In the genomic region with DNA sequence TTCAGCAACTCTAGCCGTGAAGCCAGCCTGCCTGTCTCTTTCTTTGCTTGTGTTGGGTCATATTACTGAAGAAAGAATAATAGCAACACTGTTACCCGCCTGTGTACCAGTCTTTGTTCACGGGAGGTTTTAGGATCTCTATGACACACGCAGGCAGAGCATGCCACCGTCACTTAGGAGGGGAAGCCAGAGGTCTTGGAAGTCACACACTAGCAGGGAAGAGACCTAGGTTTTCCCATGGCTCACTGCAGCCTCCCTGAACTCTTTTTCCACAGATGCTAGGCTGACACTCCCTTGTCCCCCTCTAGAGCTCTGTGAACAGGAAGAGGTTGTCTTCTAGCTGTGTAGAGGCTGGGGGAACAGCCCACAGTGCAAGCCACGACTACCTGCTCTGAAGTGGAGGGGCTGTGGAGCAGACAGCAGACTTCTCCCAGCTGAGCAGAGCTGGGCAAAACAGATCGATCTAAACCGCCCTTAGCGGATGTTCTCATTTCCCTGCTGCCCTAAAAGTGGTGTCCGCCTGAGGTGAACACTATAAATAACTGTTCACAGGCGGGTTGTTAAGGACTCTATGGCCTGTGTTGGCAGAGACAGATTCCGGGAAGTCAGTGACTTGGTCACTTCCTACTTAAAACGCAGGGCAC, we compare ENCODE assay signal across 1 cellular context.
TF ChIP-seq lines count a peak whose summit lies in the region.

No MANE protein-coding gene starts in this region.

TF ChIP-seq in HepG2, 621 proteins besides CTCF, POLR2A, EP300 and RAD21 (continued from another document and continues in another):
- TF ChIP-seq, protein P1, sequence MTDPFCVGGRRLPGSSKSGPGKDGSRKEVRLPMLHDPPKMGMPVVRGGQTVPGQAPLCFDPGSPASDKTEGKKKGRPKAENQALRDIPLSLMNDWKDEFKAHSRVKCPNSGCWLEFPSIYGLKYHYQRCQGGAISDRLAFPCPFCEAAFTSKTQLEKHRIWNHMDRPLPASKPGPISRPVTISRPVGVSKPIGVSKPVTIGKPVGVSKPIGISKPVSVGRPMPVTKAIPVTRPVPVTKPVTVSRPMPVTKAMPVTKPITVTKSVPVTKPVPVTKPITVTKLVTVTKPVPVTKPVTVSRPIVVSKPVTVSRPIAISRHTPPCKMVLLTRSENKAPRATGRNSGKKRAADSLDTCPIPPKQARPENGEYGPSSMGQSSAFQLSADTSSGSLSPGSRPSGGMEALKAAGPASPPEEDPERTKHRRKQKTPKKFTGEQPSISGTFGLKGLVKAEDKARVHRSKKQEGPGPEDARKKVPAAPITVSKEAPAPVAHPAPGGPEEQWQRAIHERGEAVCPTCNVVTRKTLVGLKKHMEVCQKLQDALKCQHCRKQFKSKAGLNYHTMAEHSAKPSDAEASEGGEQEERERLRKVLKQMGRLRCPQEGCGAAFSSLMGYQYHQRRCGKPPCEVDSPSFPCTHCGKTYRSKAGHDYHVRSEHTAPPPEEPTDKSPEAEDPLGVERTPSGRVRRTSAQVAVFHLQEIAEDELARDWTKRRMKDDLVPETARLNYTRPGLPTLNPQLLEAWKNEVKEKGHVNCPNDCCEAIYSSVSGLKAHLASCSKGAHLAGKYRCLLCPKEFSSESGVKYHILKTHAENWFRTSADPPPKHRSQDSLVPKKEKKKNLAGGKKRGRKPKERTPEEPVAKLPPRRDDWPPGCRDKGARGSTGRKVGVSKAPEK (CRISPR knock-in tag; IDR thresholded peaks at IDR 0.05; ENCODE audit: borderline replicate concordance), result no peak
- TF ChIP-seq, protein P2, sequence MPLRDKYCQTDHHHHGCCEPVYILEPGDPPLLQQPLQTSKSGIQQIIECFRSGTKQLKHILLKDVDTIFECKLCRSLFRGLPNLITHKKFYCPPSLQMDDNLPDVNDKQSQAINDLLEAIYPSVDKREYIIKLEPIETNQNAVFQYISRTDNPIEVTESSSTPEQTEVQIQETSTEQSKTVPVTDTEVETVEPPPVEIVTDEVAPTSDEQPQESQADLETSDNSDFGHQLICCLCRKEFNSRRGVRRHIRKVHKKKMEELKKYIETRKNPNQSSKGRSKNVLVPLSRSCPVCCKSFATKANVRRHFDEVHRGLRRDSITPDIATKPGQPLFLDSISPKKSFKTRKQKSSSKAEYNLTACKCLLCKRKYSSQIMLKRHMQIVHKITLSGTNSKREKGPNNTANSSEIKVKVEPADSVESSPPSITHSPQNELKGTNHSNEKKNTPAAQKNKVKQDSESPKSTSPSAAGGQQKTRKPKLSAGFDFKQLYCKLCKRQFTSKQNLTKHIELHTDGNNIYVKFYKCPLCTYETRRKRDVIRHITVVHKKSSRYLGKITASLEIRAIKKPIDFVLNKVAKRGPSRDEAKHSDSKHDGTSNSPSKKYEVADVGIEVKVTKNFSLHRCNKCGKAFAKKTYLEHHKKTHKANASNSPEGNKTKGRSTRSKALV (CRISPR knock-in tag; IDR thresholded peaks at IDR 0.05), result no peak
- TF ChIP-seq, protein P3, sequence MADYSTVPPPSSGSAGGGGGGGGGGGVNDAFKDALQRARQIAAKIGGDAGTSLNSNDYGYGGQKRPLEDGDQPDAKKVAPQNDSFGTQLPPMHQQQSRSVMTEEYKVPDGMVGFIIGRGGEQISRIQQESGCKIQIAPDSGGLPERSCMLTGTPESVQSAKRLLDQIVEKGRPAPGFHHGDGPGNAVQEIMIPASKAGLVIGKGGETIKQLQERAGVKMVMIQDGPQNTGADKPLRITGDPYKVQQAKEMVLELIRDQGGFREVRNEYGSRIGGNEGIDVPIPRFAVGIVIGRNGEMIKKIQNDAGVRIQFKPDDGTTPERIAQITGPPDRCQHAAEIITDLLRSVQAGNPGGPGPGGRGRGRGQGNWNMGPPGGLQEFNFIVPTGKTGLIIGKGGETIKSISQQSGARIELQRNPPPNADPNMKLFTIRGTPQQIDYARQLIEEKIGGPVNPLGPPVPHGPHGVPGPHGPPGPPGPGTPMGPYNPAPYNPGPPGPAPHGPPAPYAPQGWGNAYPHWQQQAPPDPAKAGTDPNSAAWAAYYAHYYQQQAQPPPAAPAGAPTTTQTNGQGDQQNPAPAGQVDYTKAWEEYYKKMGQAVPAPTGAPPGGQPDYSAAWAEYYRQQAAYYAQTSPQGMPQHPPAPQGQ (CRISPR knock-in tag; IDR thresholded peaks at IDR 0.05; ENCODE audit: borderline replicate concordance), result no peak
- peak; percentile 15; the same call in 1 of the 2 replicates for TF ChIP-seq GABPB1 (CRISPR knock-in tag; IDR thresholded peaks at IDR 0.05)
- 0 out of 2 replicates have a peak, but pooled peaks have one; percentile 28 for TF ChIP-seq RFX5 (IDR thresholded peaks at IDR 0.05; ENCODE audit: low read depth, low read length)
- TF ChIP-seq, protein P4, sequence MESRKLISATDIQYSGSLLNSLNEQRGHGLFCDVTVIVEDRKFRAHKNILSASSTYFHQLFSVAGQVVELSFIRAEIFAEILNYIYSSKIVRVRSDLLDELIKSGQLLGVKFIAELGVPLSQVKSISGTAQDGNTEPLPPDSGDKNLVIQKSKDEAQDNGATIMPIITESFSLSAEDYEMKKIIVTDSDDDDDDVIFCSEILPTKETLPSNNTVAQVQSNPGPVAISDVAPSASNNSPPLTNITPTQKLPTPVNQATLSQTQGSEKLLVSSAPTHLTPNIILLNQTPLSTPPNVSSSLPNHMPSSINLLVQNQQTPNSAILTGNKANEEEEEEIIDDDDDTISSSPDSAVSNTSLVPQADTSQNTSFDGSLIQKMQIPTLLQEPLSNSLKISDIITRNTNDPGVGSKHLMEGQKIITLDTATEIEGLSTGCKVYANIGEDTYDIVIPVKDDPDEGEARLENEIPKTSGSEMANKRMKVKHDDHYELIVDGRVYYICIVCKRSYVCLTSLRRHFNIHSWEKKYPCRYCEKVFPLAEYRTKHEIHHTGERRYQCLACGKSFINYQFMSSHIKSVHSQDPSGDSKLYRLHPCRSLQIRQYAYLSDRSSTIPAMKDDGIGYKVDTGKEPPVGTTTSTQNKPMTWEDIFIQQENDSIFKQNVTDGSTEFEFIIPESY (CRISPR knock-in tag; IDR thresholded peaks at IDR 0.05), result peak; percentile 47; the same call in 1 of the 2 replicates
- TF ChIP-seq NFIC (IDR thresholded peaks at IDR 0.05; ENCODE audit: low read length), result 0 out of 2 replicates have a peak, but pooled peaks have one; percentile 15
- no peak for TF ChIP-seq ZNF709 (CRISPR knock-in tag; IDR thresholded peaks at IDR 0.05)
- peak; percentile 84; the same call in 1 of the 2 replicates for TF ChIP-seq ETV5 (CRISPR knock-in tag; IDR thresholded peaks at IDR 0.05; ENCODE audit: borderline replicate concordance)
- TF ChIP-seq RBAK (CRISPR knock-in tag; IDR thresholded peaks at IDR 0.05), result no peak
- no peak for TF ChIP-seq HOXD1 (CRISPR knock-in tag; IDR thresholded peaks at IDR 0.05)
- TF ChIP-seq, protein P5, sequence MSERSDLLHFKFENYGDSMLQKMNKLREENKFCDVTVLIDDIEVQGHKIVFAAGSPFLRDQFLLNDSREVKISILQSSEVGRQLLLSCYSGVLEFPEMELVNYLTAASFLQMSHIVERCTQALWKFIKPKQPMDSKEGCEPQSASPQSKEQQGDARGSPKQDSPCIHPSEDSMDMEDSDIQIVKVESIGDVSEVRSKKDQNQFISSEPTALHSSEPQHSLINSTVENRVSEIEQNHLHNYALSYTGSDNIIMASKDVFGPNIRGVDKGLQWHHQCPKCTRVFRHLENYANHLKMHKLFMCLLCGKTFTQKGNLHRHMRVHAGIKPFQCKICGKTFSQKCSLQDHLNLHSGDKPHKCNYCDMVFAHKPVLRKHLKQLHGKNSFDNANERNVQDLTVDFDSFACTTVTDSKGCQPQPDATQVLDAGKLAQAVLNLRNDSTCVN (CRISPR knock-in tag; IDR thresholded peaks at IDR 0.05; ENCODE audit: borderline replicate concordance), result no peak
- TF ChIP-seq XBP1 (CRISPR knock-in tag; IDR thresholded peaks at IDR 0.05), result no peak
- TF ChIP-seq ZNF556 (CRISPR knock-in tag; IDR thresholded peaks at IDR 0.05; ENCODE audit: borderline replicate concordance), result peak; percentile 53; the same call in 1 of the 2 replicates
- TF ChIP-seq KAT8 (CRISPR knock-in tag; IDR thresholded peaks at IDR 0.05), result 0 out of 2 replicates have a peak, but pooled peaks have one; percentile 32
- 0 out of 2 replicates have a peak, but pooled peaks have one; percentile 25 for TF ChIP-seq PITX1 (CRISPR knock-in tag; IDR thresholded peaks at IDR 0.05)
- TF ChIP-seq, protein P6, sequence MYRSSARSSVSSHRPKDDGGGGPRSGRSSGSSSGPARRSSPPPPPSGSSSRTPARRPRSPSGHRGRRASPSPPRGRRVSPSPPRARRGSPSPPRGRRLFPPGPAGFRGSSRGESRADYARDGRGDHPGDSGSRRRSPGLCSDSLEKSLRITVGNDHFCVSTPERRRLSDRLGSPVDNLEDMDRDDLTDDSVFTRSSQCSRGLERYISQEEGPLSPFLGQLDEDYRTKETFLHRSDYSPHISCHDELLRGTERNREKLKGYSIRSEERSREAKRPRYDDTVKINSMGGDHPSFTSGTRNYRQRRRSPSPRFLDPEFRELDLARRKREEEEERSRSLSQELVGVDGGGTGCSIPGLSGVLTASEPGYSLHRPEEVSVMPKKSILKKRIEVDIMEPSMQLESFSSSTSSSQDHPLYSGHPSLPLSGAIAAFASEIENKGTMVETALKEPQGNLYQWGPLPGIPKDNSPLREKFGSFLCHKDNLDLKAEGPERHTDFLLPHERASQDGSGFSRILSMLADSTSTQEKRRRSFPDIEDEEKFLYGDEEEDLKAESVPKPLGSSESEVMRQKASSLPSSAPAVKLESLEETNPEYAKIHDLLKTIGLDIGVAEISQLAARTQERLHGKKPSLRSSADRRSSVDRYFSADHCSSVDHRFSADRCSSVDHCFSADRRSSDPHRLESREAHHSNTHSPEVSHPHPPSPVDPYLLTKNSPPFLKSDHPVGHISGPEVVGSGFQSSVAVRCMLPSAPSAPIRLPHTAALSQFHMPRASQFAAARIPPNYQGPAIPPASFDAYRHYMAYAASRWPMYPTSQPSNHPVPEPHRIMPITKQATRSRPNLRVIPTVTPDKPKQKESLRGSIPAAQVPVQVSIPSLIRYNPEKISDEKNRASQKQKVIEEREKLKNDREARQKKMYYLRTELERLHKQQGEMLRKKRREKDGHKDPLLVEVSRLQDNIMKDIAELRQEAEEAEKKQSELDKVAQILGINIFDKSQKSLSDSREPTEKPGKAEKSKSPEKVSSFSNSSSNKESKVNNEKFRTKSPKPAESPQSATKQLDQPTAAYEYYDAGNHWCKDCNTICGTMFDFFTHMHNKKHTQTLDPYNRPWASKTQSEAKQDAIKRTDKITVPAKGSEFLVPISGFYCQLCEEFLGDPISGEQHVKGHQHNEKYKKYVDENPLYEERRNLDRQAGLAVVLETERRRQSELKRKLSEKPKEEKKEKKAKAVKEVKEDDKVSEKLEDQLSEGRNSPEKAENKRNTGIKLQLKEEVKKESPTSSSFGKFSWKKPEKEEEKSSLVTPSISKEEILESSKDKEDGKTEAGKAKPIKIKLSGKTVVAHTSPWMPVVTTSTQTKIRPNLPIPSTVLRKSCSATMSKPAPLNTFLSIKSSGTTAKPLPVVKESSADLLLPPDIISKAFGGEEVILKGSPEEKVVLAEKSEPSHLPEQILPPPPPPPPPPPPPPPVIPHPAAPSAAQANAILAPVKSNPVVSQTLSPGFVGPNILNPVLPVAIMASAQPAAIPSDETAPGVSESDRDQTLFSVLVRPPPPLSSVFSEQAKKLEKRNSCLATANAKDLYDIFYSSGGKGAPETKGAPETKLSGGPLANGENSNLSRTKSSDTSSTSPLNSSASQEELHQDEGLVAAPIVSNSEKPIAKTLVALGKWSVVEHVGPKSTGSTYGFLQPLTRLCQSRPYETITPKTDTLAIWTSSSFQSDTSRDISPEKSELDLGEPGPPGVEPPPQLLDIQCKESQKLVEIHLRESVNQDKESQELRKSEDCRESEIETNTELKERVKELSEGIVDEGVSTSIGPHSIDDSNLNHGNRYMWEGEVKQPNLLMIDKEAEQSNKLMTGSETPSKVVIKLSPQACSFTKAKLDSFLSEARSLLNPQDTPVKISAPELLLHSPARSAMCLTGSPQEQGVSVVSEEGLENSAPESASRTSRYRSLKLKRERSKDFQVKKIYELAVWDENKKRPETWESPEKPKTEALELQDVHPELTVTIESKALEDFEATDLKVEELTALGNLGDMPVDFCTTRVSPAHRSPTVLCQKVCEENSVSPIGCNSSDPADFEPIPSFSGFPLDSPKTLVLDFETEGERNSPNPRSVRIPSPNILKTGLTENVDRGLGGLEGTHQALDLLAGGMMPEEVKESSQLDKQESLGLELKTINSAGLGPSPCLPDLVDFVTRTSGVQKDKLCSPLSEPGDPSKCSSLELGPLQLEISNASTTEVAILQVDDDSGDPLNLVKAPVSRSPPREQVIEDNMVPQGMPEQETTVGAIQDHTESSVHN (CRISPR knock-in tag; IDR thresholded peaks at IDR 0.05), result no peak
- no peak; the same call in 1 of the 2 replicates for TF ChIP-seq ZNF839 (CRISPR knock-in tag; IDR thresholded peaks at IDR 0.05; ENCODE audit: borderline replicate concordance)
- TF ChIP-seq HDAC2 (CRISPR knock-in tag; IDR thresholded peaks at IDR 0.05), result peak; percentile 13; the same call in 1 of the 2 replicates
- no peak for TF ChIP-seq ZNF160 (CRISPR knock-in tag; IDR thresholded peaks at IDR 0.05)
- TF ChIP-seq STAG1 (CRISPR knock-in tag; IDR thresholded peaks at IDR 0.05), result peak; percentile 36
- TF ChIP-seq ZFX (CRISPR knock-in tag; IDR thresholded peaks at IDR 0.05; ENCODE audit: low read depth), result peak; percentile 39; the same call in 1 of the 2 replicates
- TF ChIP-seq, protein P7, sequence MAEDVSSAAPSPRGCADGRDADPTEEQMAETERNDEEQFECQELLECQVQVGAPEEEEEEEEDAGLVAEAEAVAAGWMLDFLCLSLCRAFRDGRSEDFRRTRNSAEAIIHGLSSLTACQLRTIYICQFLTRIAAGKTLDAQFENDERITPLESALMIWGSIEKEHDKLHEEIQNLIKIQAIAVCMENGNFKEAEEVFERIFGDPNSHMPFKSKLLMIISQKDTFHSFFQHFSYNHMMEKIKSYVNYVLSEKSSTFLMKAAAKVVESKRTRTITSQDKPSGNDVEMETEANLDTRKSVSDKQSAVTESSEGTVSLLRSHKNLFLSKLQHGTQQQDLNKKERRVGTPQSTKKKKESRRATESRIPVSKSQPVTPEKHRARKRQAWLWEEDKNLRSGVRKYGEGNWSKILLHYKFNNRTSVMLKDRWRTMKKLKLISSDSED (CRISPR knock-in tag; IDR thresholded peaks at IDR 0.05), result no peak
- peak; percentile 55; the same call in 1 of the 2 replicates for TF ChIP-seq RXRB (CRISPR knock-in tag; IDR thresholded peaks at IDR 0.05; ENCODE audit: borderline replicate concordance)
- peak; percentile 21 for TF ChIP-seq TEAD3 (CRISPR knock-in tag; optimal IDR thresholded peaks at IDR 0.05; ENCODE audit: borderline replicate concordance)
- peak; percentile 89 for TF ChIP-seq SALL1 (CRISPR knock-in tag; IDR thresholded peaks at IDR 0.05)
- TF ChIP-seq POGZ (CRISPR knock-in tag; IDR thresholded peaks at IDR 0.05), result peak; percentile 18; the same call in 1 of the 2 replicates
- no peak for TF ChIP-seq SOX6 (IDR thresholded peaks at IDR 0.05)
- TF ChIP-seq SOX6 (CRISPR knock-in tag; IDR thresholded peaks at IDR 0.05), result peak; percentile 43
- TF ChIP-seq ZNF460 (CRISPR knock-in tag; IDR thresholded peaks at IDR 0.05; ENCODE audit: borderline replicate concordance), result no peak
- TF ChIP-seq KDM1A (CRISPR knock-in tag; IDR thresholded peaks at IDR 0.05), result no peak
- TF ChIP-seq ZNF605 (CRISPR knock-in tag; IDR thresholded peaks at IDR 0.05), result no peak; the same call in 1 of the 2 replicates
- TF ChIP-seq SMAD3 (CRISPR knock-in tag; IDR thresholded peaks at IDR 0.05), result 0 out of 2 replicates have a peak, but pooled peaks have one; percentile 11
- TF ChIP-seq NFE2 (CRISPR knock-in tag; IDR thresholded peaks at IDR 0.05), result no peak
- no peak for TF ChIP-seq ZNF850 (CRISPR knock-in tag; conservative IDR thresholded peaks at IDR 0.05)
- TF ChIP-seq MATR3 (CRISPR knock-in tag; IDR thresholded peaks at IDR 0.05), result no peak
